8 cellular contexts compared by ENCODE assay signal in genomic region chr2:134119672-134120159, GRCh38.
DNase-seq lines count a peak whose midpoint lies in the region; ATAC-seq, FAIRE-seq and TF ChIP-seq lines count a peak whose summit lies in the region.

No MANE protein-coding gene starts in this region.

- ATAC-seq in HG02642 (IDR thresholded peaks at IDR 0.05; ENCODE audit: poor library complexity, unreplicated experiment), result peak; percentile 68
- ATAC-seq in heart right ventricle, result peak; percentile 75 to 93 (median 86)
- ATAC-seq in upper lobe of right lung, result peak; percentile 87

- H3K36me3 ChIP-seq in heart right ventricle (no peaks in the 10 kb centered on the region), upper lobe of right lung (no peaks in the 10 kb centered on the region)

- H3K27ac ChIP-seq in adipose tissue (ENCODE audit: low read depth, low read length) (peak overlapping the region; percentile 83), heart right ventricle (peak overlapping the region; percentile 70 to 98 (median 95)), upper lobe of right lung (peak overlapping the region; percentile 86)

- H3K4me3 ChIP-seq in heart right ventricle (peak overlapping the region; percentile 88 to 100 (median 98)), upper lobe of right lung (peak overlapping the region; percentile 98)

- WGBS in adipose tissue, 3 donors, result 0% methylated on average over 45 of the region's 45 CpGs
- WGBS in heart right ventricle, 2 donors, result 0 to 1% methylated on average over 45 of the region's 45 CpGs

- H3K27me3 ChIP-seq in heart right ventricle (no peaks in the 10 kb centered on the region), upper lobe of right lung (no peaks in the 10 kb centered on the region)

- H3K9me3 ChIP-seq in heart right ventricle, result no peaks in the 10 kb centered on the region
- H3K9me3 ChIP-seq in upper lobe of right lung, result no peaks in the 10 kb centered on the region

- no peak for FAIRE-seq in GM12891 (lab: Jason Lieb, UNC)

- peak; percentile 66; the same call in 1 of the 2 replicates for TF ChIP-seq POLR2A in GM12891 (IDR thresholded peaks at IDR 0.05; ENCODE audit: low read depth, low read length)

- TF ChIP-seq CTCF in heart right ventricle (IDR thresholded peaks at IDR 0.05) (no peak), upper lobe of right lung (IDR thresholded peaks at IDR 0.05) (no peak)

- DNase-seq in GM12891 (ENCODE audit: insufficient read length, low spot score) (peak; percentile 68), NCI-H1105 (lab: John Stamatoyannopoulos, UW) (peak; percentile 82), SW480 (ENCODE audit: low spot score) (peak; percentile 92), heart right ventricle (peak; percentile 89 to 92), posterior vena cava (ENCODE audit: low spot score) (peak; percentile 96), upper lobe of right lung (peak; percentile 95)

- H3K4me1 ChIP-seq in heart right ventricle (peaks cover 13 to 57% (median 52%) of the 10 kb centered on the region in 9 donors), upper lobe of right lung (peaks cover 38% of the 10 kb centered on the region)

- intact Hi-C loops in heart right ventricle (cut with DNase I), result loop anchor here (1.0 to 10.0 kb wide), 21 partner anchors 55 to 778 kb away; partner anchors contain the start of gene MGAT5 (in 1 of the 10)
- intact Hi-C loops in posterior vena cava (cut with DNase I), result loop anchor here (5.0 to 10.0 kb wide), 2 partner anchors 125 to 293 kb away; no protein-coding TSS in a partner anchor
- intact Hi-C loops in upper lobe of right lung (cut with DNase I), result loop anchor here (10.0 kb wide), 2 partner anchors 75 to 285 kb away; no protein-coding TSS in a partner anchor

TF ChIP-seq in GM12891, 5 proteins besides CTCF, POLR2A, EP300 and RAD21:
- peak; percentile 46; the same call in 1 of the 2 replicates for TF ChIP-seq TAF1 (IDR thresholded peaks at IDR 0.05; ENCODE audit: low read depth, low read length)
- TF ChIP-seq SPI1 (IDR thresholded peaks at IDR 0.05; ENCODE audit: low read depth, low read length), result no peak
- TF ChIP-seq POLR2AphosphoS5 (IDR thresholded peaks at IDR 0.05; ENCODE audit: low read depth, low read length), result peak; percentile 73
- TF ChIP-seq PAX5 (IDR thresholded peaks at IDR 0.05; ENCODE audit: insufficient read depth, low read length, severe bottlenecking), result no peak
- peak; percentile 50; the same call in 1 of the 2 replicates for TF ChIP-seq POU2F2 (IDR thresholded peaks at IDR 0.05; ENCODE audit: low read depth, low read length)

Comparison
In these comparisons a context has a peak if more than half of its experiments do, and no peak if none do; other contexts are left out.
1. Peak in every context shown above with its lines: DNase-seq, ATAC-seq, H3K4me3 ChIP-seq and H3K27ac ChIP-seq.